Comparison of ENCODE assay signal across 1 cellular context in genomic region chr10:11828682-11829284, GRCh38.
TF ChIP-seq lines count a peak whose summit lies in the region.

No MANE protein-coding gene starts in this region.

TF ChIP-seq in HEK293, 187 proteins besides CTCF, POLR2A, EP300 and RAD21 (continued from another document):
- TF ChIP-seq, protein P1, sequence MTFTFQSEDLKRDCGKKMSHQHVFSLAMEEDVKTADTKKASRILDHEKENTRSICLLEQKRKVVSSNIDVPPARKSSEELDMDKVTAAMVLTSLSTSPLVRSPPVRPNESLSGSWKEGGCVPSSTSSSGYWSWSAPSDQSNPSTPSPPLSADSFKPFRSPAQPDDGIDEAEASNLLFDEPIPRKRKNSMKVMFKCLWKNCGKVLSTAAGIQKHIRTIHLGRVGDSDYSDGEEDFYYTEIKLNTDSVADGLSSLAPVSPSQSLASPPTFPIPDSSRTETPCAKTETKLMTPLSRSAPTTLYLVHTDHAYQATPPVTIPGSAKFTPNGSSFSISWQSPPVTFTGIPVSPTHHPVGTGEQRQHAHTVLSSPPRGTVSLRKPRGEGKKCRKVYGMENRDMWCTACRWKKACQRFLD (tag by site-specific recombination; IDR thresholded peaks at IDR 0.05) = no peak
- TF ChIP-seq ZBTB17 (tag by site-specific recombination; IDR thresholded peaks at IDR 0.05) (no peak), SCRT1 (tag by site-specific recombination; IDR thresholded peaks at IDR 0.05; ENCODE audit: borderline replicate concordance) (peak; percentile 75; the same call in 1 of the 2 replicates)
